ENCODE assay signal across 1 cellular context in the genomic region with DNA sequence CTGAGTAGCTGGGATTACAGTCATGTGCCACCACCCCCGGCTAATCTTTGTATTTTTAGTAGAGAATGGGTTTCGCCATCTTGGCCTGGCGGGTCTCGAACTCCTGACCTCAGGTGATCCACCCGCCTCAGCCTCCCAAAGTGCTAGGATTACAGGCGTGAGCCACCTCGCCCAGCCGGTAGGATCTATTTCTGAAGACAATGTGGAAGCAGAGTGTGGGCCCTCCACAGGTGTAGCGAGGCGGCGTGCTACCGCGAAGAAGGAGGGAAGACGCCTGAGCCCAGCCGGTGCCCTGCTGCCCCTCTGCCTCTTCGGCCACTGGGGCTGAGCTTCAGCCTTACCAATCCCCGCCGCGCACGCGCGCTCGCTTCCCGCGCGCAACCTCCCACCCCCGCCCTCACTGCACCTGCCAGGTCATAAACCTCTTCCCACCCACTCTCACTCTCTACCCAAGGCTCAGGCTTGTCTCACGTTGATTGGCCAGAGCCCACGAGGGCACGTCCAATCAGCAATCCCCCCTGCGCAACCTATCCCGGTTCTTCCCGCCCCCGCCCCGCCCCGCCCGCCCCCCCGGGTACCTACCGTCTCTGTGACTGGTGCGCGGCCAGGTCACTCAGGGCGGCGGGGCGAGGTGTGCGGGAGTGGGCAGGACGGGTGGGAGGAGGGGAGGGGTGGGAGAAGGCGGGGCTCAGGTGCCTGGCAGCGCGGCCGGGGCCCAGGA.
TF ChIP-seq lines count a peak whose summit lies in the region.

No MANE protein-coding gene starts in this region.

TF ChIP-seq in HEK293, 187 proteins besides CTCF, POLR2A, EP300 and RAD21 (continued from another document and continues in another):
- TF ChIP-seq, protein P1, sequence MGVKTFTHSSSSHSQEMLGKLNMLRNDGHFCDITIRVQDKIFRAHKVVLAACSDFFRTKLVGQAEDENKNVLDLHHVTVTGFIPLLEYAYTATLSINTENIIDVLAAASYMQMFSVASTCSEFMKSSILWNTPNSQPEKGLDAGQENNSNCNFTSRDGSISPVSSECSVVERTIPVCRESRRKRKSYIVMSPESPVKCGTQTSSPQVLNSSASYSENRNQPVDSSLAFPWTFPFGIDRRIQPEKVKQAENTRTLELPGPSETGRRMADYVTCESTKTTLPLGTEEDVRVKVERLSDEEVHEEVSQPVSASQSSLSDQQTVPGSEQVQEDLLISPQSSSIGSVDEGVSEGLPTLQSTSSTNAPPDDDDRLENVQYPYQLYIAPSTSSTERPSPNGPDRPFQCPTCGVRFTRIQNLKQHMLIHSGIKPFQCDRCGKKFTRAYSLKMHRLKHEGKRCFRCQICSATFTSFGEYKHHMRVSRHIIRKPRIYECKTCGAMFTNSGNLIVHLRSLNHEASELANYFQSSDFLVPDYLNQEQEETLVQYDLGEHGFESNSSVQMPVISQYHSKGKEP (tag by site-specific recombination; IDR thresholded peaks at IDR 0.05): no peak
- no peak for TF ChIP-seq ZNF302 (tag by site-specific recombination; IDR thresholded peaks at IDR 0.05; ENCODE audit: low read depth)
- TF ChIP-seq ZNF501 (tag by site-specific recombination; IDR thresholded peaks at IDR 0.05): peak; percentile 96
- TF ChIP-seq ZNF23 (tag by site-specific recombination; IDR thresholded peaks at IDR 0.05; ENCODE audit: borderline replicate concordance): no peak
- TF ChIP-seq TRIM28 (IDR thresholded peaks at IDR 0.05; ENCODE audit: borderline replicate concordance, low read length): no peak
- TF ChIP-seq ZNF660 (tag by site-specific recombination; IDR thresholded peaks at IDR 0.05): no peak
- no peak for TF ChIP-seq ZNF175 (tag by site-specific recombination; IDR thresholded peaks at IDR 0.05)
- peak; percentile 51 for TF ChIP-seq ZNF76 (tag by site-specific recombination; IDR thresholded peaks at IDR 0.05; ENCODE audit: borderline replicate concordance, low read depth)
- TF ChIP-seq, protein P2, sequence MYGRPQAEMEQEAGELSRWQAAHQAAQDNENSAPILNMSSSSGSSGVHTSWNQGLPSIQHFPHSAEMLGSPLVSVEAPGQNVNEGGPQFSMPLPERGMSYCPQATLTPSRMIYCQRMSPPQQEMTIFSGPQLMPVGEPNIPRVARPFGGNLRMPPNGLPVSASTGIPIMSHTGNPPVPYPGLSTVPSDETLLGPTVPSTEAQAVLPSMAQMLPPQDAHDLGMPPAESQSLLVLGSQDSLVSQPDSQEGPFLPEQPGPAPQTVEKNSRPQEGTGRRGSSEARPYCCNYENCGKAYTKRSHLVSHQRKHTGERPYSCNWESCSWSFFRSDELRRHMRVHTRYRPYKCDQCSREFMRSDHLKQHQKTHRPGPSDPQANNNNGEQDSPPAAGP (tag by site-specific recombination; IDR thresholded peaks at IDR 0.05): peak; percentile 71
- TF ChIP-seq ZFHX2 (tag by site-specific recombination; conservative IDR thresholded peaks at IDR 0.05): peak; percentile 95
- TF ChIP-seq ZNF560 (tag by site-specific recombination; IDR thresholded peaks at IDR 0.05; ENCODE audit: borderline replicate concordance): no peak
- no peak for TF ChIP-seq TCF7L2 (IDR thresholded peaks at IDR 0.05; ENCODE audit: borderline replicate concordance, low read depth, low read length)
- TF ChIP-seq, protein P3, sequence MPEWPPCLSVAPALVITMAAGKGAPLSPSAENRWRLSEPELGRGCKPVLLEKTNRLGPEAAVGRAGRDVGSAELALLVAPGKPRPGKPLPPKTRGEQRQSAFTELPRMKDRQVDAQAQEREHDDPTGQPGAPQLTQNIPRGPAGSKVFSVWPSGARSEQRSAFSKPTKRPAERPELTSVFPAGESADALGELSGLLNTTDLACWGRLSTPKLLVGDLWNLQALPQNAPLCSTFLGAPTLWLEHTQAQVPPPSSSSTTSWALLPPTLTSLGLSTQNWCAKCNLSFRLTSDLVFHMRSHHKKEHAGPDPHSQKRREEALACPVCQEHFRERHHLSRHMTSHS (tag by site-specific recombination; IDR thresholded peaks at IDR 0.05): no peak
- TF ChIP-seq ZNF37A (tag by site-specific recombination; IDR thresholded peaks at IDR 0.05): no peak
- TF ChIP-seq, protein P4, sequence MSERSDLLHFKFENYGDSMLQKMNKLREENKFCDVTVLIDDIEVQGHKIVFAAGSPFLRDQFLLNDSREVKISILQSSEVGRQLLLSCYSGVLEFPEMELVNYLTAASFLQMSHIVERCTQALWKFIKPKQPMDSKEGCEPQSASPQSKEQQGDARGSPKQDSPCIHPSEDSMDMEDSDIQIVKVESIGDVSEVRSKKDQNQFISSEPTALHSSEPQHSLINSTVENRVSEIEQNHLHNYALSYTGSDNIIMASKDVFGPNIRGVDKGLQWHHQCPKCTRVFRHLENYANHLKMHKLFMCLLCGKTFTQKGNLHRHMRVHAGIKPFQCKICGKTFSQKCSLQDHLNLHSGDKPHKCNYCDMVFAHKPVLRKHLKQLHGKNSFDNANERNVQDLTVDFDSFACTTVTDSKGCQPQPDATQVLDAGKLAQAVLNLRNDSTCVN (tag by site-specific recombination; optimal IDR thresholded peaks at IDR 0.05): peak; percentile 85
- TF ChIP-seq ZNF2 (tag by site-specific recombination; IDR thresholded peaks at IDR 0.05): peak; percentile 89
- 0 out of 2 replicates have a peak, but pooled peaks have one; percentile 50 for TF ChIP-seq REPIN1 (tag by site-specific recombination; IDR thresholded peaks at IDR 0.05; ENCODE audit: low read depth)
- peak; percentile 99 for TF ChIP-seq ZBTB8A (tag by site-specific recombination; IDR thresholded peaks at IDR 0.05)
- TF ChIP-seq ZNF571 (tag by site-specific recombination; IDR thresholded peaks at IDR 0.05): no peak
- TF ChIP-seq, protein P5, sequence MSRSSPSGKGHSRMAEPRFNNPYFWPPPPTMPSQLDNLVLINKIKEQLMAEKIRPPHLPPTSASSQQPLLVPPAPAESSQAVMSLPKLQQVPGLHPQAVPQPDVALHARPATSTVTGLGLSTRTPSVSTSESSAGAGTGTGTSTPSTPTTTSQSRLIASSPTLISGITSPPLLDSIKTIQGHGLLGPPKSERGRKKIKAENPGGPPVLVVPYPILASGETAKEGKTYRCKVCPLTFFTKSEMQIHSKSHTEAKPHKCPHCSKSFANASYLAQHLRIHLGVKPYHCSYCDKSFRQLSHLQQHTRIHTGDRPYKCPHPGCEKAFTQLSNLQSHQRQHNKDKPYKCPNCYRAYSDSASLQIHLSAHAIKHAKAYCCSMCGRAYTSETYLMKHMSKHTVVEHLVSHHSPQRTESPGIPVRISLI (tag by site-specific recombination; IDR thresholded peaks at IDR 0.05): no peak
- no peak for TF ChIP-seq RBAK (tag by site-specific recombination; IDR thresholded peaks at IDR 0.05)
- no peak for TF ChIP-seq ZNF311 (tag by site-specific recombination; IDR thresholded peaks at IDR 0.05; ENCODE audit: borderline replicate concordance)
- TF ChIP-seq, protein P6, sequence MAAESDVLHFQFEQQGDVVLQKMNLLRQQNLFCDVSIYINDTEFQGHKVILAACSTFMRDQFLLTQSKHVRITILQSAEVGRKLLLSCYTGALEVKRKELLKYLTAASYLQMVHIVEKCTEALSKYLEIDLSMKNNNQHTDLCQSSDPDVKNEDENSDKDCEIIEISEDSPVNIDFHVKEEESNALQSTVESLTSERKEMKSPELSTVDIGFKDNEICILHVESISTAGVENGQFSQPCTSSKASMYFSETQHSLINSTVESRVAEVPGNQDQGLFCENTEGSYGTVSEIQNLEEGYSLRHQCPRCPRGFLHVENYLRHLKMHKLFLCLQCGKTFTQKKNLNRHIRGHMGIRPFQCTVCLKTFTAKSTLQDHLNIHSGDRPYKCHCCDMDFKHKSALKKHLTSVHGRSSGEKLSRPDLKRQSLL (tag by site-specific recombination; IDR thresholded peaks at IDR 0.05): no peak
- TF ChIP-seq, protein P7, sequence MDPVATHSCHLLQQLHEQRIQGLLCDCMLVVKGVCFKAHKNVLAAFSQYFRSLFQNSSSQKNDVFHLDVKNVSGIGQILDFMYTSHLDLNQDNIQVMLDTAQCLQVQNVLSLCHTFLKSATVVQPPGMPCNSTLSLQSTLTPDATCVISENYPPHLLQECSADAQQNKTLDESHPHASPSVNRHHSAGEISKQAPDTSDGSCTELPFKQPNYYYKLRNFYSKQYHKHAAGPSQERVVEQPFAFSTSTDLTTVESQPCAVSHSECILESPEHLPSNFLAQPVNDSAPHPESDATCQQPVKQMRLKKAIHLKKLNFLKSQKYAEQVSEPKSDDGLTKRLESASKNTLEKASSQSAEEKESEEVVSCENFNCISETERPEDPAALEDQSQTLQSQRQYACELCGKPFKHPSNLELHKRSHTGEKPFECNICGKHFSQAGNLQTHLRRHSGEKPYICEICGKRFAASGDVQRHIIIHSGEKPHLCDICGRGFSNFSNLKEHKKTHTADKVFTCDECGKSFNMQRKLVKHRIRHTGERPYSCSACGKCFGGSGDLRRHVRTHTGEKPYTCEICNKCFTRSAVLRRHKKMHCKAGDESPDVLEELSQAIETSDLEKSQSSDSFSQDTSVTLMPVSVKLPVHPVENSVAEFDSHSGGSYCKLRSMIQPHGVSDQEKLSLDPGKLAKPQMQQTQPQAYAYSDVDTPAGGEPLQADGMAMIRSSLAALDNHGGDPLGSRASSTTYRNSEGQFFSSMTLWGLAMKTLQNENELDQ (tag by site-specific recombination; IDR thresholded peaks at IDR 0.05; ENCODE audit: low read depth): no peak
- no peak for TF ChIP-seq ZNF174 (tag by site-specific recombination; IDR thresholded peaks at IDR 0.05)
- peak; percentile 28 for TF ChIP-seq GLIS2 (tag by site-specific recombination; IDR thresholded peaks at IDR 0.05)
- no peak for TF ChIP-seq GLI4 (tag by site-specific recombination; IDR thresholded peaks at IDR 0.05)
- peak; percentile 86; the same call in 1 of the 2 replicates for TF ChIP-seq ZNF785 (tag by site-specific recombination; IDR thresholded peaks at IDR 0.05)
- no peak for TF ChIP-seq ZFP3 (tag by site-specific recombination; IDR thresholded peaks at IDR 0.05; ENCODE audit: low read depth)
- no peak for TF ChIP-seq ZNF701 (tag by site-specific recombination; IDR thresholded peaks at IDR 0.05)
- TF ChIP-seq, protein P8, sequence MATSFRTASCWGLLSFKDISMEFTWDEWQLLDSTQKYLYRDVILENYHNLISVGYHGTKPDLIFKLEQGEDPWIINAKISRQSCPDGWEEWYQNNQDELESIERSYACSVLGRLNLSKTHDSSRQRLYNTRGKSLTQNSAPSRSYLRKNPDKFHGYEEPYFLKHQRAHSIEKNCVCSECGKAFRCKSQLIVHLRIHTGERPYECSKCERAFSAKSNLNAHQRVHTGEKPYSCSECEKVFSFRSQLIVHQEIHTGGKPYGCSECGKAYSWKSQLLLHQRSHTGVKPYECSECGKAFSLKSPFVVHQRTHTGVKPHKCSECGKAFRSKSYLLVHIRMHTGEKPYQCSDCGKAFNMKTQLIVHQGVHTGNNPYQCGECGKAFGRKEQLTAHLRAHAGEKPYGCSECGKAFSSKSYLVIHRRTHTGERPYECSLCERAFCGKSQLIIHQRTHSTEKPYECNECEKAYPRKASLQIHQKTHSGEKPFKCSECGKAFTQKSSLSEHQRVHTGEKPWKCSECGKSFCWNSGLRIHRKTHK (tag by site-specific recombination; IDR thresholded peaks at IDR 0.05): no peak
- TF ChIP-seq SP7 (tag by site-specific recombination; IDR thresholded peaks at IDR 0.05): peak; percentile 78
- TF ChIP-seq, protein P9, sequence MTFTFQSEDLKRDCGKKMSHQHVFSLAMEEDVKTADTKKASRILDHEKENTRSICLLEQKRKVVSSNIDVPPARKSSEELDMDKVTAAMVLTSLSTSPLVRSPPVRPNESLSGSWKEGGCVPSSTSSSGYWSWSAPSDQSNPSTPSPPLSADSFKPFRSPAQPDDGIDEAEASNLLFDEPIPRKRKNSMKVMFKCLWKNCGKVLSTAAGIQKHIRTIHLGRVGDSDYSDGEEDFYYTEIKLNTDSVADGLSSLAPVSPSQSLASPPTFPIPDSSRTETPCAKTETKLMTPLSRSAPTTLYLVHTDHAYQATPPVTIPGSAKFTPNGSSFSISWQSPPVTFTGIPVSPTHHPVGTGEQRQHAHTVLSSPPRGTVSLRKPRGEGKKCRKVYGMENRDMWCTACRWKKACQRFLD (tag by site-specific recombination; IDR thresholded peaks at IDR 0.05): no peak
- peak; percentile 92 for TF ChIP-seq SP2 (tag by site-specific recombination; IDR thresholded peaks at IDR 0.05)
- TF ChIP-seq ZNF354C (tag by site-specific recombination; IDR thresholded peaks at IDR 0.05; ENCODE audit: borderline replicate concordance, low read depth): no peak
- TF ChIP-seq, protein P10, sequence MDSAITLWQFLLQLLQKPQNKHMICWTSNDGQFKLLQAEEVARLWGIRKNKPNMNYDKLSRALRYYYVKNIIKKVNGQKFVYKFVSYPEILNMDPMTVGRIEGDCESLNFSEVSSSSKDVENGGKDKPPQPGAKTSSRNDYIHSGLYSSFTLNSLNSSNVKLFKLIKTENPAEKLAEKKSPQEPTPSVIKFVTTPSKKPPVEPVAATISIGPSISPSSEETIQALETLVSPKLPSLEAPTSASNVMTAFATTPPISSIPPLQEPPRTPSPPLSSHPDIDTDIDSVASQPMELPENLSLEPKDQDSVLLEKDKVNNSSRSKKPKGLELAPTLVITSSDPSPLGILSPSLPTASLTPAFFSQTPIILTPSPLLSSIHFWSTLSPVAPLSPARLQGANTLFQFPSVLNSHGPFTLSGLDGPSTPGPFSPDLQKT (IDR thresholded peaks at IDR 0.05; ENCODE audit: borderline replicate concordance, low read depth, low read length): no peak
- TF ChIP-seq ZBTB7A (tag by site-specific recombination; IDR thresholded peaks at IDR 0.05; ENCODE audit: low read depth): no peak
- no peak for TF ChIP-seq ZNF544 (tag by site-specific recombination; IDR thresholded peaks at IDR 0.05)
- TF ChIP-seq, protein P11, sequence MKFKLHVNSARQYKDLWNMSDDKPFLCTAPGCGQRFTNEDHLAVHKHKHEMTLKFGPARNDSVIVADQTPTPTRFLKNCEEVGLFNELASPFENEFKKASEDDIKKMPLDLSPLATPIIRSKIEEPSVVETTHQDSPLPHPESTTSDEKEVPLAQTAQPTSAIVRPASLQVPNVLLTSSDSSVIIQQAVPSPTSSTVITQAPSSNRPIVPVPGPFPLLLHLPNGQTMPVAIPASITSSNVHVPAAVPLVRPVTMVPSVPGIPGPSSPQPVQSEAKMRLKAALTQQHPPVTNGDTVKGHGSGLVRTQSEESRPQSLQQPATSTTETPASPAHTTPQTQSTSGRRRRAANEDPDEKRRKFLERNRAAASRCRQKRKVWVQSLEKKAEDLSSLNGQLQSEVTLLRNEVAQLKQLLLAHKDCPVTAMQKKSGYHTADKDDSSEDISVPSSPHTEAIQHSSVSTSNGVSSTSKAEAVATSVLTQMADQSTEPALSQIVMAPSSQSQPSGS (tag by site-specific recombination; IDR thresholded peaks at IDR 0.05; ENCODE audit: low read depth): no peak
- no peak for TF ChIP-seq ZNF623 (tag by site-specific recombination; IDR thresholded peaks at IDR 0.05)
- no peak for TF ChIP-seq ZNF157 (tag by site-specific recombination; IDR thresholded peaks at IDR 0.05)
- TF ChIP-seq ZNF239 (tag by site-specific recombination; IDR thresholded peaks at IDR 0.05): peak; percentile 48; the same call in 1 of the 2 replicates
- no peak for TF ChIP-seq ZBTB48 (tag by site-specific recombination; IDR thresholded peaks at IDR 0.05)
- TF ChIP-seq ZNF223 (tag by site-specific recombination; IDR thresholded peaks at IDR 0.05): no peak
- TF ChIP-seq KLF9 (tag by site-specific recombination; IDR thresholded peaks at IDR 0.05; ENCODE audit: low read depth): peak; percentile 28; the same call in 1 of the 2 replicates
- 0 out of 2 replicates have a peak, but pooled peaks have one; percentile 63 for TF ChIP-seq ZNF610 (tag by site-specific recombination; IDR thresholded peaks at IDR 0.05; ENCODE audit: borderline replicate concordance)
- no peak for TF ChIP-seq ZNF473 (tag by site-specific recombination; IDR thresholded peaks at IDR 0.05)
